Comparison of ENCODE assay signal across 11 cellular contexts in genomic region chr1:22031214-22031962, GRCh38. TPM values are rescaled to one million over a fixed set of nuclear protein-coding genes. Genes with fewer than 3 reads are reported as not detected.
DNase-seq lines count a peak whose midpoint lies in the region; ATAC-seq and TF ChIP-seq lines count a peak whose summit lies in the region.
"Had no signal": no experiment of that assay in that cellular context is flagged by ENCODE, and none has a peak within 500 bp of the region (broad histone marks: within the 10 kb centered on the region; RNA-seq: fewer than 3 reads in every experiment).

No MANE protein-coding gene starts in this region.

- POLR2A ChIA-PET in GM10248 (lab: Yijun Ruan, JAX), result no interaction called here

- no peak overlapping the region for H3K4me3 ChIP-seq in mucosa of descending colon
- H3K4me3 ChIP-seq in upper lobe of right lung, result no peak overlapping the region

- peaks cover 1% of the 10 kb centered on the region for H3K4me1 ChIP-seq in mucosa of descending colon (ENCODE audit: low read depth)
- peaks cover 9% of the 10 kb centered on the region for H3K4me1 ChIP-seq in upper lobe of right lung

- CTCF ChIA-PET in GM10248 (lab: Yijun Ruan, JAX), result interaction anchor here (1.0 to 3.1 kb wide), 3 partner anchors 8 to 74 kb away, joined by 3 to 31 read pairs (median 7); no protein-coding TSS in a partner anchor

- H3K36me3 ChIP-seq in mucosa of descending colon (ENCODE audit: low read depth), result no peaks in the 10 kb centered on the region
- H3K36me3 ChIP-seq in upper lobe of right lung, result no peaks in the 10 kb centered on the region

- intact Hi-C loops in Right ventricle myocardium inferior (cut with DNase I), result no loop called here
- intact Hi-C loops in cardiac septum (cut with DNase I), result loop anchor here (10.0 kb wide), 1 partner anchor 243 kb away; no protein-coding TSS in a partner anchor
- intact Hi-C loops in mucosa of descending colon (cut with DNase I, micrococcal nuclease), result no loop called here
- intact Hi-C loops in upper lobe of right lung (cut with DNase I), result no loop called here

- peak overlapping the region; percentile 58 for H3K27ac ChIP-seq in upper lobe of right lung

- H3K9me3 ChIP-seq in mucosa of descending colon (no peaks in the 10 kb centered on the region), upper lobe of right lung (no peaks in the 10 kb centered on the region)

- TF ChIP-seq CTCF in mucosa of descending colon (IDR thresholded peaks at IDR 0.05) (no peak), upper lobe of right lung (IDR thresholded peaks at IDR 0.05) (no peak), GM10248 (IDR thresholded peaks at IDR 0.05; ENCODE audit: control extremely low read depth, extremely low read depth, low read depth, missing control alignments) (no peak)

- DNase-seq in Right ventricle myocardium inferior (ENCODE audit: missing footprints) (no peak), cardiac septum (ENCODE audit: low spot score) (no peak), mucosa of descending colon (peak in 2 of 3 donors; percentile 43 to 47), upper lobe of right lung (peak; percentile 78), GM10248 (ENCODE audit: extremely low spot score) (no peak), AG20443 (ENCODE audit: low spot score) (no peak)
- DNase-seq in activated naive CD4-positive, alpha-beta T cell treated with anti-CD3 and anti-CD28 coated beads, Interleukin-2, amount 50 U/mL, for 16 hours, result peak; percentile 26
- DNase-seq: central memory CD4-positive, alpha-beta T cell; hippocampal formation; NCI-H1105 treated with DMSO at 0.1 percent for 48 hours had no signal

- ATAC-seq in Right ventricle myocardium inferior, result peak; percentile 82
- ATAC-seq in mucosa of descending colon, result peak; percentile 81
- peak; percentile 96 for ATAC-seq in upper lobe of right lung
- ATAC-seq in HG03439 (IDR thresholded peaks at IDR 0.05; ENCODE audit: unreplicated experiment), result no peak

- H3K27me3 ChIP-seq in upper lobe of right lung, result no peaks in the 10 kb centered on the region

RNA-seq across cellular contexts. Expression of gene CDC42, which starts 21.1 kb away (rescaled TPM):
- total RNA-seq in Right ventricle myocardium inferior (151 TPM), cardiac septum (164 TPM), mucosa of descending colon (100 to 1,000 TPM; 231 to 292 (median 282) TPM), upper lobe of right lung (234 TPM)

RNA-seq across cellular contexts. Expression of gene CELA3A, which starts 29.9 kb away (rescaled TPM):
- total RNA-seq in Right ventricle myocardium inferior (not detected), cardiac septum (not detected), mucosa of descending colon (1 to 10 TPM in 1 of 3 donors, under 1 TPM in 1, not detected in 1; 0.65 to 1.0 TPM), upper lobe of right lung (not detected)

RNA-seq across cellular contexts. Expression of gene CELA3B, which starts 54.6 kb away (rescaled TPM):
- total RNA-seq in Right ventricle myocardium inferior (not detected), cardiac septum (not detected), mucosa of descending colon (1 to 10 TPM in 1 of 3 donors, under 1 TPM in 2; 0.35 to 3.5 (median 0.70) TPM), upper lobe of right lung (not detected)

Comparison
In these comparisons a context has a peak if more than half of its experiments do, and no peak if none do; other contexts are left out.
1. DNase-seq: peak in activated naive CD4-positive, alpha-beta T cell treated with anti-CD3 and anti-CD28 coated beads, Interleukin-2, amount 50 U/mL, for 16 hours (single experiment), mucosa of descending colon (2 of 3) and upper lobe of right lung (single experiment); none in Right ventricle myocardium inferior (single experiment), cardiac septum (single experiment), GM10248 (single experiment) and AG20443 (single experiment).